8 cellular contexts compared by ENCODE assay signal in genomic region chr9:36037580-36038169, GRCh38. TPM values are rescaled to one million over a fixed set of nuclear protein-coding genes. Genes with fewer than 3 reads are reported as not detected.
A peak's percentile ranks its signal among the peaks of the same experiment; 100 is the strongest.
DNase-seq lines count a peak whose midpoint lies in the region; TF ChIP-seq lines count a peak whose summit lies in the region.

No MANE protein-coding gene starts in this region.

- H2AFZ ChIP-seq in neural progenitor cell (replicated peaks) = no peak overlapping the region

- in situ Hi-C loops in GM13976 (cut with MboI; ENCODE audit: low sequenced_read_pairs, unreplicated experiment) = no loop called here

- H3K4me2 ChIP-seq in neural progenitor cell = peak overlapping the region; percentile 85

- no peaks in the 10 kb centered on the region for H3K4me1 ChIP-seq in neural progenitor cell

- peaks cover 3% of the 10 kb centered on the region for H3K9me3 Mint-ChIP-seq in neural progenitor cell

- peaks cover 27% of the 10 kb centered on the region for H3K4me1 Mint-ChIP-seq in neural progenitor cell

- no peaks in the 10 kb centered on the region for H3F3A ChIP-seq in neural progenitor cell (ENCODE audit: low read depth)

- peaks cover 36% of the 10 kb centered on the region for H4K20me1 ChIP-seq in neural progenitor cell (ENCODE audit: low read depth)

- H3K36me3 Mint-ChIP-seq in neural progenitor cell = no peaks in the 10 kb centered on the region

- H3K4me3 ChIP-seq in H7 (ENCODE audit: insufficient read depth, low read depth, low read length) (peak overlapping the region; percentile 85), neural progenitor cell (peak overlapping the region; percentile 74)

- H3K27me3 ChIP-seq in H7 (ENCODE audit: control insufficient read depth, insufficient read depth, low read length) = no peaks in the 10 kb centered on the region
- no peaks in the 10 kb centered on the region for H3K27me3 ChIP-seq in neural progenitor cell

- peak overlapping the region; percentile 55 for H3K27ac Mint-ChIP-seq in neural progenitor cell

- no peak for TF ChIP-seq CTCF in VCaP (conservative IDR thresholded peaks at IDR 0.05)
- TF ChIP-seq CTCF in neural progenitor cell (IDR thresholded peaks at IDR 0.05) = no peak
- TF ChIP-seq CTCF in GM13976 (IDR thresholded peaks at IDR 0.05; ENCODE audit: borderline replicate concordance, control extremely low read depth, extremely low read depth, insufficient read depth, missing control alignments) = no peak

- peak overlapping the region; percentile 41 for H3K9ac ChIP-seq in neural progenitor cell

- no peaks in the 10 kb centered on the region for H3K27me3 Mint-ChIP-seq in neural progenitor cell (ENCODE audit: insufficient read depth, low read depth)

- peaks cover 52% of the 10 kb centered on the region for H3K79me2 ChIP-seq in neural progenitor cell (ENCODE audit: low read depth)

- DNase-seq in AML-193 (lab: John Stamatoyannopoulos, UW) = peak; percentile 29 to 49
- no peak for DNase-seq in H7
- DNase-seq in fibroblast of peridontal ligament (ENCODE audit: extremely low read depth) = peak; percentile 45
- DNase-seq in neural progenitor cell (ENCODE audit: low spot score) = no peak
- DNase-seq in GM13976 (ENCODE audit: low spot score) = no peak
- no peak for DNase-seq in cortex of kidney (lab: John Stamatoyannopoulos, UW)
- no peak for DNase-seq in effector CD4-positive, alpha-beta T cell

- peak overlapping the region; percentile 94 for H3K4me3 Mint-ChIP-seq in neural progenitor cell

- H3K9me3 ChIP-seq in neural progenitor cell (ENCODE audit: low read depth) = no peaks in the 10 kb centered on the region

- H3K27ac ChIP-seq in VCaP = peak overlapping the region; percentile 72
- H3K27ac ChIP-seq in neural progenitor cell = no peak overlapping the region

- H3K36me3 ChIP-seq in H7 (replicated peaks; ENCODE audit: control insufficient read depth, insufficient read depth, low read length) = no peaks in the 10 kb centered on the region
- H3K36me3 ChIP-seq in neural progenitor cell = no peaks in the 10 kb centered on the region

RNA-seq across cellular contexts. Expression of gene RECK, which starts 1.0 kb away (rescaled TPM):
- total RNA-seq in H7 (2014; rRNA removed; shearing (Covaris generic)) = 11.7 and 16.1 TPM in 2 replicates
- total RNA-seq in neural progenitor cell (ENCODE audit: low replicate concordance) = 11.0 and 12.2 TPM in 2 replicates

Comparison
In these comparisons a context has a peak if more than half of its experiments do, and no peak if none do; other contexts are left out.
1. DNase-seq: peak in AML-193 (2 of 2) and fibroblast of peridontal ligament (single experiment); none in H7 (single experiment), neural progenitor cell (single experiment), GM13976 (single experiment), cortex of kidney (single experiment) and effector CD4-positive, alpha-beta T cell (single experiment).